In the genomic region with DNA sequence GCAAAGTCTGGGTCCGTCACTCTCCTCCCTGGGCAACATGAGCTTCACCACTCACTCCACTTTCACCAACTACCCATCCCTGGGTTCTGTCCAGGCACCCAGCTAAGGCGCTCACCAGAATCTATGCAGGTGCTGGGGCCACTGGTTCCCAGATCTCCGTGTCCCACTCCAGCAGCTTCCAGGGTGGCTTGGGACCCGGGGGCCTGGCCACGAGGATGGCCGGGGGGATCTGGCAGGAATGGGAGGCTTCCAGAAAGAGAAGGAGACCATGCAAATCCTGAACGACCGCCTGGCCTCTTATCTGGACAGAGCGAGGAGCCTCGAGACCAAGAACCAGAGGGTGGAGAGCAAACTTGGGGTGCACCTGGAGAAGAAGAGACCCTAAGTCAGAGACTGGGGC, we compare ENCODE assay signal across 26 cellular contexts.
A peak's percentile ranks its signal among the peaks of the same experiment; 100 is the strongest.
DNase-seq lines count a peak whose midpoint lies in the region; ATAC-seq, FAIRE-seq and TF ChIP-seq lines count a peak whose summit lies in the region.
"Had no signal": no experiment of that assay in that cellular context is flagged by ENCODE, and none has a peak within 500 bp of the region (broad histone marks: within the 10 kb centered on the region; RNA-seq: fewer than 3 reads in every experiment).

No MANE protein-coding gene starts in this region.

- 80 to 95% (median 86%) methylated on average over 10 of the region's 10 CpGs for WGBS in spleen, 5 donors

- no peak overlapping the region for H3K27ac Mint-ChIP-seq in central memory CD8-positive, alpha-beta T cell (ENCODE audit: low read depth)
- H3K27ac Mint-ChIP-seq in CD4-positive, alpha-beta T cell = no peak overlapping the region
- H3K27ac Mint-ChIP-seq: CD4-positive, alpha-beta memory T cell; HFFc6 had no signal

- H3K4me1 Mint-ChIP-seq in central memory CD8-positive, alpha-beta T cell = no peaks in the 10 kb centered on the region
- no peaks in the 10 kb centered on the region for H3K4me1 Mint-ChIP-seq in CD4-positive, alpha-beta T cell (ENCODE audit: low read depth)
- H3K4me1 Mint-ChIP-seq: CD14-positive monocyte; CD4-positive, alpha-beta memory T cell had no signal

- H3K9me3 Mint-ChIP-seq in central memory CD8-positive, alpha-beta T cell = peaks cover 6% of the 10 kb centered on the region
- H3K9me3 Mint-ChIP-seq in CD4-positive, alpha-beta T cell = no peaks in the 10 kb centered on the region

- no peaks in the 10 kb centered on the region for H3K27me3 Mint-ChIP-seq in central memory CD8-positive, alpha-beta T cell
- H3K27me3 Mint-ChIP-seq in CD4-positive, alpha-beta T cell = no peaks in the 10 kb centered on the region
- H3K27me3 Mint-ChIP-seq: CD4-positive, alpha-beta memory T cell had no signal

- ATAC-seq in central memory CD8-positive, alpha-beta T cell (replicated peaks; ENCODE audit: extremely low read depth, poor library complexity, severe bottlenecking) = peak; percentile 14
- no peak for ATAC-seq in CD4-positive, alpha-beta T cell (ENCODE audit: poor library complexity)
- no peak for ATAC-seq in GM21390 (IDR thresholded peaks at IDR 0.05; ENCODE audit: unreplicated experiment)
- ATAC-seq: A549 had no signal

- no peaks in the 10 kb centered on the region for H3K9me3 ChIP-seq in kidney (ENCODE audit: control insufficient read depth in 1 of 2, low read length in 2 of 2)
- H3K9me3 ChIP-seq in spleen = peaks cover 0 to 11% (median 0%) of the 10 kb centered on the region in 8 donors
- no peaks in the 10 kb centered on the region for H3K9me3 ChIP-seq in CD4-positive, alpha-beta T cell (ENCODE audit: control insufficient read depth, low read length)
- H3K9me3 ChIP-seq: A549, BE2C, HAP-1 had no signal

- DNase-seq in central memory CD8-positive, alpha-beta T cell (ENCODE audit: low spot score in 2 of 2) = no peak
- DNase-seq in kidney = peak; percentile 48
- peak; percentile 84 for DNase-seq in mesenteric fat pad (ENCODE audit: low spot score)
- peak; percentile 51 for DNase-seq in spleen
- no peak for DNase-seq in CD4-positive, alpha-beta T cell
- no peak for DNase-seq in activated naive CD4-positive, alpha-beta T cell treated with Interleukin-2 at 50 U/mL for 16 hours
- DNase-seq: 8988T; ACHN; AML-193; BE2C; Calu3; CD4-positive, alpha-beta memory T cell; COR-L47; DMS153; DND-41; GOT3; HFFc6 had no signal

- no peak for TF ChIP-seq POLR2A in spleen (IDR thresholded peaks at IDR 0.05)

- no peak overlapping the region for H3K9ac ChIP-seq in kidney (ENCODE audit: low read length in 2 of 2)
- H3K9ac ChIP-seq: BLaER1 treated with 17β-estradiol and CSF1 and Interleukin-3, amounts not matched to agents 10 nM and 100 nM had no signal

- TF ChIP-seq CTCF in kidney (IDR thresholded peaks at IDR 0.05; ENCODE audit: borderline replicate concordance, extremely low read depth, insufficient read depth) (no peak), spleen (IDR thresholded peaks at IDR 0.05 in 8 of 11, conservative IDR thresholded peaks at IDR 0.05 in 3 of 11) (no peak)
- no peak for TF ChIP-seq CTCF in CD4-positive, alpha-beta T cell (IDR thresholded peaks at IDR 0.05)

- CTCF ChIA-PET in CD4-positive, alpha-beta T cell (lab: Charles Lee) = no interaction called here

- H3K36me3 Mint-ChIP-seq in central memory CD8-positive, alpha-beta T cell (ENCODE audit: insufficient read depth) = no peaks in the 10 kb centered on the region
- no peaks in the 10 kb centered on the region for H3K36me3 Mint-ChIP-seq in CD4-positive, alpha-beta T cell (ENCODE audit: low read depth)
- H3K36me3 Mint-ChIP-seq: CD14-positive monocyte; CD4-positive, alpha-beta memory T cell had no signal

- H3K27ac ChIP-seq in kidney (ENCODE audit: low read depth in 2 of 2, low read length in 2 of 2) = no peak overlapping the region
- H3K27ac ChIP-seq in spleen = no peak overlapping the region
- H3K27ac ChIP-seq in CD4-positive, alpha-beta T cell (ENCODE audit: low read depth, low read length) = no peak overlapping the region
- H3K27ac ChIP-seq: A549; BLaER1 treated with 17β-estradiol and CSF1 and Interleukin-3, amounts not matched to agents 10 nM and 100 nM had no signal

- no peak overlapping the region for H3K4me3 ChIP-seq in kidney (ENCODE audit: low read length in 2 of 2)
- H3K4me3 ChIP-seq in spleen = no peak overlapping the region
- H3K4me3 ChIP-seq: A549; BLaER1 treated with 17β-estradiol and CSF1 and Interleukin-3, amounts not matched to agents 10 nM and 100 nM; HAP-1 had no signal

- POLR2A ChIA-PET in CD4-positive, alpha-beta T cell (lab: Charles Lee) = no interaction called here

- intact Hi-C loops in kidney (cut with DNase I) = no loop called here
- intact Hi-C loops in spleen (cut with DNase I; ENCODE audit: low total_unique reads) = no loop called here
- intact Hi-C loops in CD4-positive, alpha-beta T cell (cut with DNase I, micrococcal nuclease) = no loop called here

- no peaks in the 10 kb centered on the region for H3K36me3 ChIP-seq in kidney (ENCODE audit: control insufficient read depth in 1 of 2, insufficient read depth in 2 of 2, low read length in 2 of 2)
- H3K36me3 ChIP-seq in spleen = no peaks in the 10 kb centered on the region
- H3K36me3 ChIP-seq: BE2C; BLaER1 treated with 17β-estradiol and CSF1 and Interleukin-3, amounts not matched to agents 10 nM and 100 nM; HAP-1 had no signal

- H3K4me1 ChIP-seq in kidney (ENCODE audit: control insufficient read depth in 1 of 2, insufficient read depth in 1 of 2, low read depth in 1 of 2, low read length in 2 of 2) (no peaks in the 10 kb centered on the region), spleen (no peaks in the 10 kb centered on the region)
- H3K4me1 ChIP-seq: A549; BE2C; BLaER1 treated with 17β-estradiol and CSF1 and Interleukin-3, amounts not matched to agents 10 nM and 100 nM; HAP-1 had no signal

- no peak overlapping the region for H3K4me3 Mint-ChIP-seq in central memory CD8-positive, alpha-beta T cell
- no peak overlapping the region for H3K4me3 Mint-ChIP-seq in CD4-positive, alpha-beta T cell
- H3K4me3 Mint-ChIP-seq: CD14-positive monocyte; CD4-positive, alpha-beta memory T cell; HFFc6 had no signal

- FAIRE-seq in kidney (lab: Jason Lieb, UNC) = no peak
- FAIRE-seq: A549, G401.6, GM12892, GM19239, H54 had no signal

- H3K27me3 ChIP-seq in spleen (replicated peaks in 1 of 7) = no peaks in the 10 kb centered on the region
- H3K27me3 ChIP-seq in CD4-positive, alpha-beta T cell (ENCODE audit: control insufficient read depth, insufficient read depth, low read length) = no peaks in the 10 kb centered on the region
- H3K27me3 ChIP-seq: BE2C; BLaER1 treated with 17β-estradiol and CSF1 and Interleukin-3, amounts not matched to agents 10 nM and 100 nM had no signal

Comparison
In these comparisons a context has a peak if more than half of its experiments do, and no peak if none do; other contexts are left out.
1. DNase-seq: peak in kidney (single experiment), mesenteric fat pad (single experiment) and spleen (single experiment); none in central memory CD8-positive, alpha-beta T cell (0 of 2), CD4-positive, alpha-beta T cell (0 of 10) and activated naive CD4-positive, alpha-beta T cell treated with Interleukin-2 at 50 U/mL for 16 hours (single experiment).